Comparison of ENCODE assay signal across 8 cellular contexts in genomic region chr16:29898786-29899515, GRCh38. TPM values are rescaled to one million over a fixed set of nuclear protein-coding genes. Genes with fewer than 3 reads are reported as not detected.
DNase-seq lines count a peak whose midpoint lies in the region; ATAC-seq and TF ChIP-seq lines count a peak whose summit lies in the region.

No MANE protein-coding gene starts in this region.

- 2% methylated on average over 21 of the region's 25 CpGs for WGBS in smooth muscle cell (ENCODE audit: low lambda C conversion rate)

- H3K27me3 Mint-ChIP-seq in activated CD4-positive, alpha-beta T cell treated with anti-CD3 and anti-CD28 coated beads for 36 hours = peaks cover 21% of the 10 kb centered on the region

- no peak for DNase-seq in activated CD4-positive, alpha-beta T cell treated with anti-CD3 and anti-CD28 coated beads for 36 hours
- no peak for DNase-seq in activated CD4-positive, alpha-beta T cell treated with anti-CD3 and anti-CD28 coated beads, Interleukin-2, amount 50 U/mL, for 1 hour
- DNase-seq in NCI-H82 treated with DMSO at 0.1 percent for 48 hours (lab: John Stamatoyannopoulos, UW; ENCODE audit: unreplicated experiment) = peak; percentile 38
- DNase-seq in smooth muscle cell (lab: John Stamatoyannopoulos, UW; ENCODE audit: unreplicated experiment) = peak; percentile 85
- no peak for DNase-seq in GM20000 (ENCODE audit: low spot score)
- no peak for DNase-seq in kidney tubule cell (ENCODE audit: low spot score)

- H3K36me3 Mint-ChIP-seq in activated CD4-positive, alpha-beta T cell treated with anti-CD3 and anti-CD28 coated beads for 36 hours (ENCODE audit: low read depth) = no peaks in the 10 kb centered on the region

- H3K36me3 ChIP-seq in smooth muscle cell (ENCODE audit: low read depth) = no peaks in the 10 kb centered on the region

- peaks cover 13% of the 10 kb centered on the region for H3K4me1 Mint-ChIP-seq in activated CD4-positive, alpha-beta T cell treated with anti-CD3 and anti-CD28 coated beads for 36 hours

- H3K9ac ChIP-seq in smooth muscle cell (ENCODE audit: low read depth) = peak overlapping the region; percentile 68

- H3K9me3 ChIP-seq in smooth muscle cell (replicated peaks; ENCODE audit: low read depth) = no peaks in the 10 kb centered on the region

- intact Hi-C loops in activated CD4-positive, alpha-beta T cell treated with anti-CD3 and anti-CD28 coated beads for 36 hours (cut with DNase I, micrococcal nuclease) = loop anchor here in 1 of 2 experiments (5.0 kb wide), 1 partner anchor 52 kb away; no protein-coding TSS in a partner anchor

- no peaks in the 10 kb centered on the region for H3K9me3 Mint-ChIP-seq in activated CD4-positive, alpha-beta T cell treated with anti-CD3 and anti-CD28 coated beads for 36 hours (ENCODE audit: low read depth)

- peak overlapping the region; percentile 75 for H3K27ac ChIP-seq in smooth muscle cell (ENCODE audit: low read depth)

- CTCF ChIA-PET in activated CD4-positive, alpha-beta T cell treated with anti-CD3 and anti-CD28 coated beads for 36 hours (lab: Charles Lee) = interaction anchor here (0.7 to 2.0 kb wide), 3 partner anchors 51 to 267 kb away, joined by 3 to 9 read pairs (median 8); partner anchors contain the start of gene TLCD3B

- no peak overlapping the region for H3K27ac Mint-ChIP-seq in activated CD4-positive, alpha-beta T cell treated with anti-CD3 and anti-CD28 coated beads for 36 hours

- POLR2A ChIA-PET in activated CD4-positive, alpha-beta T cell treated with anti-CD3 and anti-CD28 coated beads for 36 hours (lab: Charles Lee) = interaction anchor here (1.6 kb wide), 1 partner anchor 75 kb away, joined by 4 read pairs; the partner anchor contains the start of gene TAOK2

- no peak overlapping the region for H2AFZ ChIP-seq in smooth muscle cell (ENCODE audit: low read depth)

- H4K20me1 ChIP-seq in smooth muscle cell (ENCODE audit: low read depth) = peaks cover 3% of the 10 kb centered on the region

- no peaks in the 10 kb centered on the region for H3K27me3 ChIP-seq in smooth muscle cell (ENCODE audit: low read depth)

- TF ChIP-seq CTCF in smooth muscle cell (IDR thresholded peaks at IDR 0.05; ENCODE audit: borderline replicate concordance, insufficient read depth, poor library complexity, severe bottlenecking) (no peak), GM20000 (IDR thresholded peaks at IDR 0.05; ENCODE audit: extremely low read depth, missing control alignments) (no peak)

- peak overlapping the region; percentile 85 for H3K4me3 ChIP-seq in smooth muscle cell

- H3F3A ChIP-seq in smooth muscle cell (ENCODE audit: low read depth) = no peaks in the 10 kb centered on the region

- H3K4me2 ChIP-seq in smooth muscle cell = peak overlapping the region; percentile 99

- H3K79me2 ChIP-seq in smooth muscle cell (ENCODE audit: low read depth) = peaks cover 21% of the 10 kb centered on the region

- no peaks in the 10 kb centered on the region for H3K4me1 ChIP-seq in smooth muscle cell (ENCODE audit: low read depth)

- peak overlapping the region; percentile 32 for H3K4me3 Mint-ChIP-seq in activated CD4-positive, alpha-beta T cell treated with anti-CD3 and anti-CD28 coated beads for 36 hours

- ATAC-seq in activated CD4-positive, alpha-beta T cell treated with anti-CD3 and anti-CD28 coated beads for 36 hours = no peak
- ATAC-seq in esophagus mucosa (peak; percentile 27), GM18909 (IDR thresholded peaks at IDR 0.05; ENCODE audit: poor library complexity, unreplicated experiment) (no peak)

RNA-seq across cellular contexts. Expression of gene SEZ6L2, which starts 0.4 kb away (rescaled TPM):
- under 1 TPM; 0.27 to 0.42 TPM for total RNA-seq in activated CD4-positive, alpha-beta T cell treated with anti-CD3 and anti-CD28 coated beads for 36 hours
- total RNA-seq in esophagus mucosa = 2.9 TPM
- total RNA-seq in smooth muscle cell = 23.8 and 178 TPM in 2 replicates
- 37.5 and 46.1 TPM in 2 replicates for polyA plus RNA-seq in smooth muscle cell

RNA-seq across cellular contexts. Expression of gene ASPHD1, which starts 1.3 kb away (rescaled TPM):
- 1 to 10 TPM; 2.7 to 3.2 TPM for total RNA-seq in activated CD4-positive, alpha-beta T cell treated with anti-CD3 and anti-CD28 coated beads for 36 hours
- 1.00 TPM for total RNA-seq in esophagus mucosa
- 4.1 and 7.1 TPM in 2 replicates for total RNA-seq in smooth muscle cell
- polyA plus RNA-seq in smooth muscle cell = 26.1 and 28.8 TPM in 2 replicates

RNA-seq across cellular contexts. Expression of gene KCTD13, which starts 27.1 kb away (rescaled TPM):
- 10 to 100 TPM; 30.4 to 33.4 TPM for total RNA-seq in activated CD4-positive, alpha-beta T cell treated with anti-CD3 and anti-CD28 coated beads for 36 hours
- total RNA-seq in esophagus mucosa (11.1 TPM), smooth muscle cell (8.0 and 16.3 TPM in 2 replicates)
- polyA plus RNA-seq in smooth muscle cell = 23.6 and 30.5 TPM in 2 replicates

RNA-seq across cellular contexts. Expression of gene CDIPT, which starts 35.9 kb away (rescaled TPM):
- total RNA-seq in activated CD4-positive, alpha-beta T cell treated with anti-CD3 and anti-CD28 coated beads for 36 hours = 10 to 100 TPM; 35.1 to 50.0 TPM
- 36.9 TPM for total RNA-seq in esophagus mucosa
- total RNA-seq in smooth muscle cell = 61.4 and 63.2 TPM in 2 replicates
- polyA plus RNA-seq in smooth muscle cell = 90.7 and 118 TPM in 2 replicates

Comparison
In these comparisons a context has a peak if more than half of its experiments do, and no peak if none do; other contexts are left out.
1. DNase-seq: peak in NCI-H82 treated with DMSO at 0.1 percent for 48 hours (single experiment) and smooth muscle cell (single experiment); none in activated CD4-positive, alpha-beta T cell treated with anti-CD3 and anti-CD28 coated beads for 36 hours (single experiment), activated CD4-positive, alpha-beta T cell treated with anti-CD3 and anti-CD28 coated beads, Interleukin-2, amount 50 U/mL, for 1 hour (single experiment), GM20000 (single experiment) and kidney tubule cell (single experiment).